In the genomic region with DNA sequence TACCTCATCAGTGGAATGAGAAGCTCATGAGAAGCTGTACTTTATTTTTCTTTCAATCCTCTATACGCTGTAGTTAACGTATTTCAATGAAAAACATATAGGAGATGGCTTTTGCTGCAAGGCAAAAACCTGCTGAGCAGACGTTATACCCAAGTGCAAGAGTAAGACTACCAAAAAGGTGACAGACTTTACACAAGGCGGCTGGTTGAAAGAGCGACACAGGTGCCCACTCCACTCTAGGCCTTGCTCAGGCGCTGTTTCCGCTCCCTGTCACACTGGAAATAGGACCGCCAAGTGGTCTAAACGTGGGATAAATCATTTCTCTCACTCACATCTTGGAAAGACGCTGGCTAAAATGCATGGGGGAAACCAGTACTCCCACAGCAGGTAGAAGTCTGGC, we compare ENCODE assay signal across 1 cellular context.
TF ChIP-seq lines count a peak whose summit lies in the region.

No MANE protein-coding gene starts in this region.

TF ChIP-seq in GM12878, 131 proteins besides CTCF, POLR2A, EP300 and RAD21:
- TF ChIP-seq, protein P1, sequence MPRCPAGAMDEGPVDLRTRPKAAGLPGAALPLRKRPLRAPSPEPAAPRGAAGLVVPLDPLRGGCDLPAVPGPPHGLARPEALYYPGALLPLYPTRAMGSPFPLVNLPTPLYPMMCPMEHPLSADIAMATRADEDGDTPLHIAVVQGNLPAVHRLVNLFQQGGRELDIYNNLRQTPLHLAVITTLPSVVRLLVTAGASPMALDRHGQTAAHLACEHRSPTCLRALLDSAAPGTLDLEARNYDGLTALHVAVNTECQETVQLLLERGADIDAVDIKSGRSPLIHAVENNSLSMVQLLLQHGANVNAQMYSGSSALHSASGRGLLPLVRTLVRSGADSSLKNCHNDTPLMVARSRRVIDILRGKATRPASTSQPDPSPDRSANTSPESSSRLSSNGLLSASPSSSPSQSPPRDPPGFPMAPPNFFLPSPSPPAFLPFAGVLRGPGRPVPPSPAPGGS (IDR thresholded peaks at IDR 0.05; ENCODE audit: borderline replicate concordance, insufficient read depth, low read depth, low read length, poor library complexity, severe bottlenecking): no peak
- TF ChIP-seq, protein P2, sequence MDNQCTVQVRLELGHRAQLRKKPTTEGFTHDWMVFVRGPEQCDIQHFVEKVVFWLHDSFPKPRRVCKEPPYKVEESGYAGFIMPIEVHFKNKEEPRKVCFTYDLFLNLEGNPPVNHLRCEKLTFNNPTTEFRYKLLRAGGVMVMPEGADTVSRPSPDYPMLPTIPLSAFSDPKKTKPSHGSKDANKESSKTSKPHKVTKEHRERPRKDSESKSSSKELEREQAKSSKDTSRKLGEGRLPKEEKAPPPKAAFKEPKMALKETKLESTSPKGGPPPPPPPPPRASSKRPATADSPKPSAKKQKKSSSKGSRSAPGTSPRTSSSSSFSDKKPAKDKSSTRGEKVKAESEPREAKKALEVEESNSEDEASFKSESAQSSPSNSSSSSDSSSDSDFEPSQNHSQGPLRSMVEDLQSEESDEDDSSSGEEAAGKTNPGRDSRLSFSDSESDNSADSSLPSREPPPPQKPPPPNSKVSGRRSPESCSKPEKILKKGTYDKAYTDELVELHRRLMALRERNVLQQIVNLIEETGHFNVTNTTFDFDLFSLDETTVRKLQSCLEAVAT (IDR thresholded peaks at IDR 0.05): 0 out of 2 replicates have a peak, but pooled peaks have one; percentile 24
- TF ChIP-seq, protein P3, sequence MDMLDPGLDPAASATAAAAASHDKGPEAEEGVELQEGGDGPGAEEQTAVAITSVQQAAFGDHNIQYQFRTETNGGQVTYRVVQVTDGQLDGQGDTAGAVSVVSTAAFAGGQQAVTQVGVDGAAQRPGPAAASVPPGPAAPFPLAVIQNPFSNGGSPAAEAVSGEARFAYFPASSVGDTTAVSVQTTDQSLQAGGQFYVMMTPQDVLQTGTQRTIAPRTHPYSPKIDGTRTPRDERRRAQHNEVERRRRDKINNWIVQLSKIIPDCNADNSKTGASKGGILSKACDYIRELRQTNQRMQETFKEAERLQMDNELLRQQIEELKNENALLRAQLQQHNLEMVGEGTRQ (IDR thresholded peaks at IDR 0.05; ENCODE audit: borderline replicate concordance, low read depth, low read length): no peak
- TF ChIP-seq, protein P4, sequence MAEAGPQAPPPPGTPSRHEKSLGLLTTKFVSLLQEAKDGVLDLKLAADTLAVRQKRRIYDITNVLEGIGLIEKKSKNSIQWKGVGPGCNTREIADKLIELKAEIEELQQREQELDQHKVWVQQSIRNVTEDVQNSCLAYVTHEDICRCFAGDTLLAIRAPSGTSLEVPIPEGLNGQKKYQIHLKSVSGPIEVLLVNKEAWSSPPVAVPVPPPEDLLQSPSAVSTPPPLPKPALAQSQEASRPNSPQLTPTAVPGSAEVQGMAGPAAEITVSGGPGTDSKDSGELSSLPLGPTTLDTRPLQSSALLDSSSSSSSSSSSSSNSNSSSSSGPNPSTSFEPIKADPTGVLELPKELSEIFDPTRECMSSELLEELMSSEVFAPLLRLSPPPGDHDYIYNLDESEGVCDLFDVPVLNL (IDR thresholded peaks at IDR 0.05; ENCODE audit: low read depth, low read length): no peak
- TF ChIP-seq, protein P5, sequence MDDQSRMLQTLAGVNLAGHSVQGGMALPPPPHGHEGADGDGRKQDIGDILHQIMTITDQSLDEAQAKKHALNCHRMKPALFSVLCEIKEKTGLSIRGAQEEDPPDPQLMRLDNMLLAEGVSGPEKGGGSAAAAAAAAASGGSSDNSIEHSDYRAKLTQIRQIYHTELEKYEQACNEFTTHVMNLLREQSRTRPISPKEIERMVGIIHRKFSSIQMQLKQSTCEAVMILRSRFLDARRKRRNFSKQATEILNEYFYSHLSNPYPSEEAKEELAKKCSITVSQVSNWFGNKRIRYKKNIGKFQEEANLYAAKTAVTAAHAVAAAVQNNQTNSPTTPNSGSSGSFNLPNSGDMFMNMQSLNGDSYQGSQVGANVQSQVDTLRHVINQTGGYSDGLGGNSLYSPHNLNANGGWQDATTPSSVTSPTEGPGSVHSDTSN (IDR thresholded peaks at IDR 0.05; ENCODE audit: insufficient replicate concordance, low read depth, low read length): no peak
